ENCODE assay signal across 22 cellular contexts in the genomic region with DNA sequence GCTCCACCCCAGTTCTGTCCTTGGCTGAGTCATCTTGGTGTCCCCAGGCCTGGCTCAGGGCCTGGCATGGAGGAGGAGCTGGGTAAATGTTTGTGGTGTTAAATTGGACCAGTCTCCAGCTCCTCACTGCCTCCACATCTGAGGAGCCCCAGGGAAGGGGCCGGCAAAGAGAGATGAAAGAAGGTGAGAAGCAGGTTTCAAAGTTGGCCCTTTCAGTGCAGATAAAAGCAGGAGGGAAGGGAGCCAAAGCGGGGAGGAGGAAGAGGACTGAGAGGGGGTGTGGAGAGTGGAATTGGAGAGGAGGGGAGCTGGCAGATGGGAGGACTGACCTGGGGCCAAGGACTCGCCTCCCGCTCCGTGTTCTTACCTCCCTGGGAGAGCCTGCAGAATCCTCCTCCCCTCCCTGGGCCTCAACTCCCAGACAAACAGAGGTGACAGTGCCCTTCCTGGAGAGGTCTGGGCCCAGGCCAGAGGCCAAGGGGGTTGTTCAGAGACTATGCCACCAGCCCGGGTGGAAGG.
A peak's percentile ranks its signal among the peaks of the same experiment; 100 is the strongest.
DNase-seq lines count a peak whose midpoint lies in the region; ATAC-seq and TF ChIP-seq lines count a peak whose summit lies in the region.
"Had no signal": no experiment of that assay in that cellular context is flagged by ENCODE, and none has a peak within 500 bp of the region (broad histone marks: within the 10 kb centered on the region; RNA-seq: fewer than 3 reads in every experiment).

No MANE protein-coding gene starts in this region.

- ATAC-seq in Right ventricle myocardium inferior (peak; percentile 53), right cardiac atrium (peak; percentile 48 to 74), GM18502 (IDR thresholded peaks at IDR 0.05; ENCODE audit: poor library complexity, unreplicated experiment) (no peak), omental fat pad (ENCODE audit: low FRiP score) (no peak)
- ATAC-seq: activated T-helper 17 cell treated with anti-CD3 and anti-CD28 coated beads, Interleukin-2, amount 50 U/mL, for 72 hours; effector memory CD8-positive, alpha-beta T cell; naive thymus-derived CD8-positive, alpha-beta T cell had no signal

- in situ Hi-C loops in GM13977 (cut with MboI; ENCODE audit: low pct_unique_long_range_greater_than_20kb, low sequenced_read_pairs, unreplicated experiment): no loop called here

- H3K9me3 ChIP-seq in adrenal gland (replicated peaks in 1 of 3) (no peaks in the 10 kb centered on the region), right cardiac atrium (ENCODE audit: control insufficient read depth, low read length) (no peaks in the 10 kb centered on the region), subcutaneous abdominal adipose tissue (ENCODE audit: control insufficient read depth in 5 of 5, low read length in 5 of 5) (no peaks in the 10 kb centered on the region)
- H3K9me3 ChIP-seq: A549 had no signal

- TF ChIP-seq CTCF in adrenal gland (IDR thresholded peaks at IDR 0.05) (no peak), GM13977 (IDR thresholded peaks at IDR 0.05; ENCODE audit: extremely low read depth, insufficient read depth, missing control alignments) (no peak), omental fat pad (IDR thresholded peaks at IDR 0.05) (no peak)

- H3K4me1 ChIP-seq in adrenal gland (replicated peaks in 1 of 2): peaks cover 14 to 21% of the 10 kb centered on the region in 2 donors
- H3K4me1 ChIP-seq in right cardiac atrium (ENCODE audit: control insufficient read depth, insufficient read depth, low read length): peaks cover 4% of the 10 kb centered on the region
- peaks cover 5 to 39% (median 33%) of the 10 kb centered on the region in 5 donors for H3K4me1 ChIP-seq in subcutaneous abdominal adipose tissue (ENCODE audit: control insufficient read depth in 5 of 5, insufficient read depth in 5 of 5, low read length in 5 of 5)

- H3K4me3 ChIP-seq in adrenal gland: no peak overlapping the region
- no peak overlapping the region for H3K4me3 ChIP-seq in right cardiac atrium (ENCODE audit: low read length)
- H3K4me3 ChIP-seq in subcutaneous abdominal adipose tissue (ENCODE audit: low read depth in 1 of 5, low read length in 5 of 5): no peak overlapping the region
- H3K4me3 ChIP-seq: A549 had no signal

- H3K27me3 ChIP-seq in adrenal gland (no peaks in the 10 kb centered on the region), right cardiac atrium (ENCODE audit: control insufficient read depth, insufficient read depth) (no peaks in the 10 kb centered on the region), subcutaneous abdominal adipose tissue (ENCODE audit: control insufficient read depth in 5 of 5, insufficient read depth in 4 of 5, low read length in 5 of 5) (peaks cover 15 to 34% (median 32%) of the 10 kb centered on the region in 5 donors)

- TF ChIP-seq POLR2A in adrenal gland (IDR thresholded peaks at IDR 0.05): no peak

- intact Hi-C loops in Right ventricle myocardium inferior (cut with DNase I) (loop anchor here (5.0 kb wide), 1 partner anchor 100 kb away; the partner anchor contains the start of gene CDH22), cardiac septum (cut with DNase I) (no loop called here), adrenal gland (cut with DNase I) (no loop called here), right cardiac atrium (cut with DNase I) (no loop called here)

- no peak for DNase-seq in Right ventricle myocardium inferior (ENCODE audit: missing footprints)
- DNase-seq in cardiac septum (ENCODE audit: low spot score): no peak
- DNase-seq in adrenal gland: peak; percentile 47 to 75 (median 69)
- DNase-seq in right cardiac atrium: peak in 1 of 3 donors; percentile 63
- DNase-seq in GM13977 (ENCODE audit: low spot score): no peak
- DNase-seq in omental fat pad (ENCODE audit: low spot score): no peak
- DNase-seq: activated CD4-positive, alpha-beta T cell treated with anti-CD3 and anti-CD28 coated beads for 1 hour; DMS153; effector memory CD8-positive, alpha-beta T cell; islet precursor cell; naive thymus-derived CD8-positive, alpha-beta T cell; NCI-H187; NCI-H345; retina; SHP77 treated with DMSO at 0.1 percent for 48 hours; stimulated activated CD4-positive, alpha-beta T cell treated with anti-CD3 and anti-CD28 coated beads, Interleukin-15, amount 100 ng/mL, for 24 hours; stimulated activated naive CD4-positive, alpha-beta T cell; trophoblast cell had no signal

- H3K9ac ChIP-seq in subcutaneous abdominal adipose tissue (ENCODE audit: low read length in 5 of 5): no peak overlapping the region

- WGBS in adrenal gland, 4 donors: 29 to 43% (median 32%) methylated on average over 4 to 6 of the region's 6 CpGs
- 47% methylated on average over 6 of the region's 6 CpGs for WGBS in right cardiac atrium

- no peaks in the 10 kb centered on the region for H3K36me3 ChIP-seq in adrenal gland (replicated peaks in 1 of 2)
- no peaks in the 10 kb centered on the region for H3K36me3 ChIP-seq in subcutaneous abdominal adipose tissue (ENCODE audit: control insufficient read depth in 5 of 5, insufficient read depth in 5 of 5, low read length in 5 of 5)

- H3K27ac ChIP-seq in adrenal gland (peak overlapping the region in 3 of 5 donors; percentile 30 to 78 (median 51)), right cardiac atrium (ENCODE audit: low read length) (peak overlapping the region; percentile 49), subcutaneous abdominal adipose tissue (ENCODE audit: low read depth, low read length) (peak overlapping the region; percentile 11)
- H3K27ac ChIP-seq: A549 had no signal

Comparison
In these comparisons a context has a peak if more than half of its experiments do, and no peak if none do; other contexts are left out.
1. ATAC-seq: peak in Right ventricle myocardium inferior (single experiment) and right cardiac atrium (2 of 2); none in GM18502 (single experiment) and omental fat pad (single experiment).
2. DNase-seq: peak in adrenal gland (7 of 7); none in Right ventricle myocardium inferior (single experiment), cardiac septum (single experiment), GM13977 (single experiment) and omental fat pad (single experiment).
3. Peak in every context shown above with its lines, with median percentiles within 50 percentile points of each other: H3K27ac ChIP-seq.